8 cellular contexts compared by ENCODE assay signal in genomic region chr17:74775409-74776043, GRCh38. TPM values are rescaled to one million over a fixed set of nuclear protein-coding genes. Genes with fewer than 3 reads are reported as not detected.
DNase-seq lines count a peak whose midpoint lies in the region; ATAC-seq and TF ChIP-seq lines count a peak whose summit lies in the region.

No MANE protein-coding gene starts in this region.

- H3K14ac ChIP-seq in trophoblast cell (ENCODE audit: low read length): peak overlapping the region; percentile 91

- peak overlapping the region; percentile 42; the same call in 1 of the 2 replicates for H3K27ac ChIP-seq in DOHH2 (ENCODE audit: low read depth, low read length)
- H3K27ac ChIP-seq in Peyer's patch: peak overlapping the region; percentile 62 to 82 (median 76)
- peak overlapping the region; percentile 58 to 83 (median 74) for H3K27ac ChIP-seq in esophagus muscularis mucosa (replicated peaks in 1 of 4)
- H3K27ac ChIP-seq in trophoblast cell (ENCODE audit: low read depth, low read length): peak overlapping the region; percentile 69

- peak overlapping the region; percentile 85 for H2BK5ac ChIP-seq in trophoblast cell (ENCODE audit: low read depth, low read length, poor library complexity)

- H2BK120ac ChIP-seq in trophoblast cell (ENCODE audit: insufficient read depth, low read length, poor library complexity): peak overlapping the region; percentile 74

- H3K9ac ChIP-seq in trophoblast cell (ENCODE audit: low read length): peak overlapping the region; percentile 81

- H2AFZ ChIP-seq in trophoblast cell (ENCODE audit: insufficient read depth, low read length, poor library complexity): peak overlapping the region; percentile 91

- no peak for TF ChIP-seq EP300 in esophagus muscularis mucosa (IDR thresholded peaks at IDR 0.05)

- H4K20me1 ChIP-seq in DOHH2 (ENCODE audit: control insufficient read depth, insufficient read depth, low read depth, low read length): peaks cover 9% of the 10 kb centered on the region; the same call in 1 of the 2 replicates

- H2AK5ac ChIP-seq in trophoblast cell (ENCODE audit: low read length): no peak overlapping the region

- peaks cover 8% of the 10 kb centered on the region for H3K79me1 ChIP-seq in trophoblast cell (ENCODE audit: low read length)

- H4K91ac ChIP-seq in trophoblast cell (ENCODE audit: low read depth, low read length): peak overlapping the region; percentile 59

- peaks cover 38% of the 10 kb centered on the region for H3K36me3 ChIP-seq in DOHH2 (ENCODE audit: control insufficient read depth, low read length)
- peaks cover 0 to 30% (median 0%) of the 10 kb centered on the region in 3 donors for H3K36me3 ChIP-seq in Peyer's patch
- peaks cover 25 to 46% (median 41%) of the 10 kb centered on the region in 4 donors for H3K36me3 ChIP-seq in esophagus muscularis mucosa
- peaks cover 33 to 36% of the 10 kb centered on the region in 2 experiments for H3K36me3 ChIP-seq in trophoblast cell (ENCODE audit: control insufficient read depth in 1 of 2, insufficient read depth in 2 of 2, low read length in 2 of 2)

- DNase-seq in Peyer's patch (no peak), esophagus muscularis mucosa (ENCODE audit: extremely low spot score) (no peak), trophoblast cell (no peak), NOMO-1 treated with dmso at 0.1 percent for 144 hours (lab: John Stamatoyannopoulos, UW; ENCODE audit: unreplicated experiment) (no peak)
- no peak for DNase-seq in stimulated activated CD4-positive, alpha-beta T cell treated with anti-CD3 and anti-CD28 coated beads, Interleukin-4, amount 100 ng/mL, for 24 hours

- intact Hi-C loops in esophagus muscularis mucosa (cut with DNase I): loop anchor here (2.0 kb wide), 1 partner anchor 27 kb away; the partner anchor contains the start of gene NHERF1

- peak overlapping the region; percentile 89 for H3K4me3 ChIP-seq in DOHH2 (ENCODE audit: low read length)
- peak overlapping the region; percentile 77 to 87 (median 84) for H3K4me3 ChIP-seq in Peyer's patch
- peak overlapping the region; percentile 71 to 97 (median 80) for H3K4me3 ChIP-seq in esophagus muscularis mucosa
- H3K4me3 ChIP-seq in trophoblast cell (ENCODE audit: low read depth, low read length): peak overlapping the region; percentile 77

- H2BK12ac ChIP-seq in trophoblast cell (ENCODE audit: low read length): no peak overlapping the region

- H3K4me1 ChIP-seq in DOHH2 (ENCODE audit: control insufficient read depth, low read length) (peaks cover 31% of the 10 kb centered on the region), Peyer's patch (peaks cover 0 to 38% (median 19%) of the 10 kb centered on the region in 4 donors), esophagus muscularis mucosa (peaks cover 17 to 54% (median 31%) of the 10 kb centered on the region in 4 donors), trophoblast cell (ENCODE audit: control insufficient read depth in 1 of 2, insufficient read depth in 2 of 2, low read length in 2 of 2) (peaks cover 19 to 21% of the 10 kb centered on the region in 2 experiments)

- H3K27me3 ChIP-seq in DOHH2 (ENCODE audit: control insufficient read depth, low read length): no peaks in the 10 kb centered on the region
- H3K27me3 ChIP-seq in Peyer's patch: no peaks in the 10 kb centered on the region
- H3K27me3 ChIP-seq in esophagus muscularis mucosa: no peaks in the 10 kb centered on the region
- H3K27me3 ChIP-seq in trophoblast cell (ENCODE audit: insufficient read depth, low read length): no peaks in the 10 kb centered on the region

- peak overlapping the region; percentile 86 for H4K8ac ChIP-seq in trophoblast cell (ENCODE audit: low read depth, low read length)

- H3K23ac ChIP-seq in trophoblast cell (ENCODE audit: low read length): no peak overlapping the region

- H3K79me2 ChIP-seq in DOHH2 (ENCODE audit: control insufficient read depth, low read length): peaks cover 20% of the 10 kb centered on the region
- peaks cover 7% of the 10 kb centered on the region for H3K79me2 ChIP-seq in trophoblast cell (ENCODE audit: control insufficient read depth, insufficient read depth, low read length, poor library complexity)

- H4K12ac ChIP-seq in trophoblast cell (ENCODE audit: low read depth, low read length): peak overlapping the region; percentile 92

- H3K9me3 ChIP-seq in DOHH2 (ENCODE audit: control insufficient read depth, insufficient read depth, low read length) (no peaks in the 10 kb centered on the region), Peyer's patch (no peaks in the 10 kb centered on the region), esophagus muscularis mucosa (no peaks in the 10 kb centered on the region), trophoblast cell (ENCODE audit: insufficient read depth, low read depth, low read length) (no peaks in the 10 kb centered on the region)

- TF ChIP-seq POLR2A in Peyer's patch (IDR thresholded peaks at IDR 0.05) (no peak), esophagus muscularis mucosa (IDR thresholded peaks at IDR 0.05; ENCODE audit: low read depth) (no peak)

- TF ChIP-seq CTCF in DOHH2 (IDR thresholded peaks at IDR 0.05; ENCODE audit: low read depth, low read length, poor library complexity, severe bottlenecking): no peak
- TF ChIP-seq CTCF in Peyer's patch (IDR thresholded peaks at IDR 0.05): no peak
- no peak for TF ChIP-seq CTCF in esophagus muscularis mucosa (IDR thresholded peaks at IDR 0.05)

- ATAC-seq in GM18498 (IDR thresholded peaks at IDR 0.05; ENCODE audit: unreplicated experiment) (no peak), HG02938 (IDR thresholded peaks at IDR 0.05; ENCODE audit: unreplicated experiment) (no peak)

- H3K4ac ChIP-seq in trophoblast cell (ENCODE audit: low read depth, low read length): peak overlapping the region; percentile 83

- no peaks in the 10 kb centered on the region for H3K9me2 ChIP-seq in DOHH2 (replicated peaks; ENCODE audit: control insufficient read depth, low read length)

- 37% methylated on average over 10 of the region's 12 CpGs for WGBS in esophagus muscularis mucosa
- no CpG with 5 or more reads among the region's 12 CpGs for WGBS in trophoblast cell (ENCODE audit: extremely low coverage, insufficient coverage, insufficient read length)

- peak overlapping the region; percentile 67 for H3K4me2 ChIP-seq in DOHH2 (ENCODE audit: low read length)
- peak overlapping the region; percentile 79 for H3K4me2 ChIP-seq in trophoblast cell (ENCODE audit: low read length)

- peaks cover 12% of the 10 kb centered on the region for H3F3A ChIP-seq in DOHH2 (ENCODE audit: control insufficient read depth, insufficient read depth)

- H3K18ac ChIP-seq in trophoblast cell (ENCODE audit: low read length): peak overlapping the region; percentile 83

RNA-seq across cellular contexts. Expression of gene NAT9, which starts 0.6 kb away (rescaled TPM):
- total RNA-seq in Peyer's patch (10 to 100 TPM; 23.1 to 85.0 (median 37.4) TPM), esophagus muscularis mucosa (10 to 100 TPM; 10.4 to 22.4 (median 17.7) TPM)
- polyA plus RNA-seq in trophoblast cell (2013): 19.2 and 20.1 TPM in 2 replicates

RNA-seq across cellular contexts. Expression of gene NHERF1, which starts 27.1 kb away (rescaled TPM):
- total RNA-seq in Peyer's patch (100 to 1,000 TPM; 121 to 600 (median 488) TPM), esophagus muscularis mucosa (10 to 100 TPM in 2 of 4 donors, 1 to 10 TPM in 2; 8.9 to 12.1 (median 11.0) TPM)
- polyA plus RNA-seq in trophoblast cell (2013): 146 and 153 TPM in 2 replicates

RNA-seq across cellular contexts. Expression of gene RAB37, which starts 38.5 kb away (rescaled TPM):
- total RNA-seq in Peyer's patch (10 to 100 TPM in 1 of 4 donors, 1 to 10 TPM in 3; 1.1 to 35.5 (median 4.4) TPM), esophagus muscularis mucosa (1 to 10 TPM; 1.4 to 3.3 (median 2.5) TPM)
- polyA plus RNA-seq in trophoblast cell (2013): 0.62 and 1.0 TPM in 2 replicates

Comparison
In these comparisons a context has a peak if more than half of its experiments do, and no peak if none do; other contexts are left out.
1. RNA of gene NHERF1, which starts 27.1 kb away (total RNA-seq): 121 to 600 TPM in Peyer's patch; 8.9 to 12.1 TPM in esophagus muscularis mucosa; every median in the first group is over 4 times any median in the second.
2. Peak in every context shown above with its lines, with median percentiles within 50 percentile points of each other: H3K27ac ChIP-seq and H3K4me3 ChIP-seq.